In genomic region chr9:79049371-79049770, GRCh38 we compare ENCODE assay signal across 17 cellular contexts.
A peak's percentile ranks its signal among the peaks of the same experiment; 100 is the strongest.
DNase-seq lines count a peak whose midpoint lies in the region; ATAC-seq and TF ChIP-seq lines count a peak whose summit lies in the region.
"Had no signal": no experiment of that assay in that cellular context is flagged by ENCODE, and none has a peak within 500 bp of the region (broad histone marks: within the 10 kb centered on the region; RNA-seq: fewer than 3 reads in every experiment).

No MANE protein-coding gene starts in this region.

- no peaks in the 10 kb centered on the region for H3K9me3 ChIP-seq in lower lobe of right lung
- H3K9me3 ChIP-seq: BLaER1 treated with 17β-estradiol and CSF1 and Interleukin-3, amounts not matched to agents 10 nM and 100 nM had no signal

- no peaks in the 10 kb centered on the region for H3K27me3 Mint-ChIP-seq in endothelial cell (ENCODE audit: unreplicated experiment)
- H3K27me3 Mint-ChIP-seq: B cell had no signal

- peak; percentile 16 for DNase-seq in EL
- peak; percentile 94 for DNase-seq in M059J (ENCODE audit: low read depth)
- no peak for DNase-seq in endothelial cell (ENCODE audit: low spot score)
- no peak for DNase-seq in lower lobe of right lung
- DNase-seq in DMS 273 treated with DMSO at 0.1 percent for 48 hours (lab: John Stamatoyannopoulos, UW), result no peak
- DNase-seq in NCI-H526 treated with DMSO at 0.1 percent for 48 hours (lab: John Stamatoyannopoulos, UW), result no peak
- DNase-seq: Calu3; CD8-positive, alpha-beta T cell; DMS53; DND-41; GF-D8; GOT3; H7; HFFc6 had no signal

- intact Hi-C loops in lower lobe of right lung (cut with DNase I), result no loop called here

- H3K36me3 ChIP-seq in lower lobe of right lung, result no peaks in the 10 kb centered on the region
- H3K36me3 ChIP-seq: BLaER1 treated with 17β-estradiol and CSF1 and Interleukin-3, amounts not matched to agents 10 nM and 100 nM had no signal

- no peak overlapping the region for H3K4me3 Mint-ChIP-seq in endothelial cell (ENCODE audit: unreplicated experiment)
- H3K4me3 Mint-ChIP-seq: B cell; CD8-positive, alpha-beta T cell; HFFc6 had no signal

- H3K27ac ChIP-seq in lower lobe of right lung, result no peak overlapping the region
- H3K27ac ChIP-seq: BLaER1 treated with 17β-estradiol and CSF1 and Interleukin-3, amounts not matched to agents 10 nM and 100 nM had no signal

- no peaks in the 10 kb centered on the region for H3K4me1 ChIP-seq in lower lobe of right lung
- H3K4me1 ChIP-seq: BLaER1 treated with 17β-estradiol and CSF1 and Interleukin-3, amounts not matched to agents 10 nM and 100 nM had no signal

- peak overlapping the region; percentile 31 for H3K27ac Mint-ChIP-seq in endothelial cell (ENCODE audit: unreplicated experiment)
- H3K27ac Mint-ChIP-seq: B cell; CD8-positive, alpha-beta T cell; HFFc6 had no signal

- H3K9me3 Mint-ChIP-seq in endothelial cell (ENCODE audit: unreplicated experiment), result no peaks in the 10 kb centered on the region
- H3K9me3 Mint-ChIP-seq: CD8-positive, alpha-beta T cell; HFFc6 had no signal

- no peaks in the 10 kb centered on the region for H3K36me3 Mint-ChIP-seq in endothelial cell (ENCODE audit: low read depth, unreplicated experiment)
- H3K36me3 Mint-ChIP-seq: CD8-positive, alpha-beta T cell had no signal

- TF ChIP-seq CTCF in endothelial cell (IDR thresholded peaks at IDR 0.05; ENCODE audit: unreplicated experiment) (no peak), lower lobe of right lung (IDR thresholded peaks at IDR 0.05) (no peak)

- no peak for ATAC-seq in lower lobe of right lung
- ATAC-seq: CD8-positive, alpha-beta T cell; HCT116 had no signal

- H3K4me1 Mint-ChIP-seq in endothelial cell (ENCODE audit: unreplicated experiment), result peaks cover 7% of the 10 kb centered on the region
- H3K4me1 Mint-ChIP-seq: B cell had no signal

- no peaks in the 10 kb centered on the region for H3K27me3 ChIP-seq in lower lobe of right lung (ENCODE audit: low read depth)
- H3K27me3 ChIP-seq: BLaER1 treated with 17β-estradiol and CSF1 and Interleukin-3, amounts not matched to agents 10 nM and 100 nM had no signal

- H3K4me3 ChIP-seq in lower lobe of right lung, result no peak overlapping the region
- H3K4me3 ChIP-seq: BLaER1 treated with 17β-estradiol and CSF1 and Interleukin-3, amounts not matched to agents 10 nM and 100 nM had no signal

Comparison
In these comparisons a context has a peak if more than half of its experiments do, and no peak if none do; other contexts are left out.
1. DNase-seq: peak in EL (single experiment) and M059J (single experiment); none in endothelial cell (single experiment), lower lobe of right lung (single experiment), DMS 273 treated with DMSO at 0.1 percent for 48 hours (single experiment) and NCI-H526 treated with DMSO at 0.1 percent for 48 hours (single experiment).